10 cellular contexts compared by ENCODE assay signal in genomic region chr5:177593511-177593910, GRCh38. TPM values are rescaled to one million over a fixed set of nuclear protein-coding genes. Genes with fewer than 3 reads are reported as not detected.
DNase-seq lines count a peak whose midpoint lies in the region; ATAC-seq and TF ChIP-seq lines count a peak whose summit lies in the region.
"Had no signal": no experiment of that assay in that cellular context is flagged by ENCODE, and none has a peak within 500 bp of the region (broad histone marks: within the 10 kb centered on the region; RNA-seq: fewer than 3 reads in every experiment).

No MANE protein-coding gene starts in this region.

- CTCF ChIA-PET in activated naive CD4-positive, alpha-beta T cell treated with anti-CD3 and anti-CD28 coated beads, Interleukin-2, amount 10 ng/mL, durations not matched to agents 7 days and 5 days (lab: Charles Lee) = interaction anchor here (0.6 to 2.8 kb wide), 2 partner anchors 14 to 178 kb away, joined by 4 to 11 read pairs; no protein-coding TSS in a partner anchor
- CTCF ChIA-PET in activated CD8-positive, alpha-beta T cell treated with anti-CD3 and anti-CD28 coated beads for 36 hours (lab: Charles Lee) = interaction anchor here (1.9 to 2.4 kb wide), 2 partner anchors 13 to 33 kb away, joined by 5 to 8 read pairs; no protein-coding TSS in a partner anchor

- POLR2A ChIA-PET in activated CD8-positive, alpha-beta T cell treated with anti-CD3 and anti-CD28 coated beads for 36 hours (lab: Charles Lee) = interaction anchor here (0.9 to 1.9 kb wide), 5 partner anchors 10 to 115 kb away, joined by 3 to 5 read pairs (median 3); no protein-coding TSS in a partner anchor

- ATAC-seq in activated CD8-positive, alpha-beta T cell treated with anti-CD3 and anti-CD28 coated beads for 36 hours = no peak
- ATAC-seq in stimulated activated naive B cell treated with anti-CD40 and anti-IgM and Interleukin-4, amounts not matched to agents 10 μg/mL and 1 μg/mL and 100 μg/mL, for 72 hours (replicated peaks) = no peak
- ATAC-seq in GM21529 (IDR thresholded peaks at IDR 0.05; ENCODE audit: unreplicated experiment) (no peak), HG03196 (IDR thresholded peaks at IDR 0.05; ENCODE audit: unreplicated experiment) (no peak)
- ATAC-seq: left lobe of liver had no signal

- peak overlapping the region; percentile 96 for H3K4me3 Mint-ChIP-seq in activated naive CD4-positive, alpha-beta T cell treated with anti-CD3 and anti-CD28 coated beads, Interleukin-2, amount 10 ng/mL, durations not matched to agents 7 days and 5 days
- H3K4me3 Mint-ChIP-seq in activated CD8-positive, alpha-beta T cell treated with anti-CD3 and anti-CD28 coated beads for 36 hours = peak overlapping the region; percentile 92
- H3K4me3 Mint-ChIP-seq in glutamatergic neuron (ENCODE audit: unreplicated experiment) = peak overlapping the region; percentile 99
- peak overlapping the region; percentile 76 to 85 for H3K4me3 Mint-ChIP-seq in stimulated activated naive B cell treated with anti-CD40 and anti-IgM and Interleukin-4, amounts not matched to agents 10 μg/mL and 1 μg/mL and 100 μg/mL, for 72 hours

- intact Hi-C loops in activated CD8-positive, alpha-beta T cell treated with anti-CD3 and anti-CD28 coated beads for 36 hours (cut with micrococcal nuclease) = no loop called here

- TF ChIP-seq CTCF in activated CD8-positive, alpha-beta T cell treated with anti-CD3 and anti-CD28 coated beads for 36 hours (IDR thresholded peaks at IDR 0.05) = no peak
- TF ChIP-seq CTCF in glutamatergic neuron (IDR thresholded peaks at IDR 0.05; ENCODE audit: partially characterized antibody, unreplicated experiment) = no peak

- peak overlapping the region; percentile 31 for H3K27ac Mint-ChIP-seq in activated naive CD4-positive, alpha-beta T cell treated with anti-CD3 and anti-CD28 coated beads, Interleukin-2, amount 10 ng/mL, durations not matched to agents 7 days and 5 days
- H3K27ac Mint-ChIP-seq in activated CD8-positive, alpha-beta T cell treated with anti-CD3 and anti-CD28 coated beads for 36 hours = peak overlapping the region; percentile 41
- H3K27ac Mint-ChIP-seq in glutamatergic neuron (ENCODE audit: unreplicated experiment) = peak overlapping the region; percentile 8
- peak overlapping the region; percentile 31 for H3K27ac Mint-ChIP-seq in stimulated activated naive B cell treated with anti-CD40 and anti-IgM and Interleukin-4, amounts not matched to agents 10 μg/mL and 1 μg/mL and 100 μg/mL, for 72 hours

- H3K27me3 Mint-ChIP-seq in activated naive CD4-positive, alpha-beta T cell treated with anti-CD3 and anti-CD28 coated beads, Interleukin-2, amount 10 ng/mL, durations not matched to agents 7 days and 5 days = peaks cover 19% of the 10 kb centered on the region
- peaks cover 8% of the 10 kb centered on the region for H3K27me3 Mint-ChIP-seq in activated CD8-positive, alpha-beta T cell treated with anti-CD3 and anti-CD28 coated beads for 36 hours
- peaks cover 4% of the 10 kb centered on the region for H3K27me3 Mint-ChIP-seq in glutamatergic neuron (ENCODE audit: unreplicated experiment)
- peaks cover 4 to 9% of the 10 kb centered on the region in 2 donors for H3K27me3 Mint-ChIP-seq in stimulated activated naive B cell treated with anti-CD40 and anti-IgM and Interleukin-4, amounts not matched to agents 10 μg/mL and 1 μg/mL and 100 μg/mL, for 72 hours

- H3K36me3 Mint-ChIP-seq in activated naive CD4-positive, alpha-beta T cell treated with anti-CD3 and anti-CD28 coated beads, Interleukin-2, amount 10 ng/mL, durations not matched to agents 7 days and 5 days = peaks cover 28% of the 10 kb centered on the region
- peaks cover 49% of the 10 kb centered on the region for H3K36me3 Mint-ChIP-seq in activated CD8-positive, alpha-beta T cell treated with anti-CD3 and anti-CD28 coated beads for 36 hours (ENCODE audit: low read depth)
- H3K36me3 Mint-ChIP-seq in glutamatergic neuron (ENCODE audit: unreplicated experiment) = no peaks in the 10 kb centered on the region
- peaks cover 23 to 40% of the 10 kb centered on the region in 2 donors for H3K36me3 Mint-ChIP-seq in stimulated activated naive B cell treated with anti-CD40 and anti-IgM and Interleukin-4, amounts not matched to agents 10 μg/mL and 1 μg/mL and 100 μg/mL, for 72 hours

- H3K4me1 Mint-ChIP-seq in activated naive CD4-positive, alpha-beta T cell treated with anti-CD3 and anti-CD28 coated beads, Interleukin-2, amount 10 ng/mL, durations not matched to agents 7 days and 5 days = peaks cover 36% of the 10 kb centered on the region
- peaks cover 23% of the 10 kb centered on the region for H3K4me1 Mint-ChIP-seq in activated CD8-positive, alpha-beta T cell treated with anti-CD3 and anti-CD28 coated beads for 36 hours (ENCODE audit: low read depth)
- no peaks in the 10 kb centered on the region for H3K4me1 Mint-ChIP-seq in glutamatergic neuron (ENCODE audit: low read depth, unreplicated experiment)
- peaks cover 23 to 25% of the 10 kb centered on the region in 2 donors for H3K4me1 Mint-ChIP-seq in stimulated activated naive B cell treated with anti-CD40 and anti-IgM and Interleukin-4, amounts not matched to agents 10 μg/mL and 1 μg/mL and 100 μg/mL, for 72 hours

- H3K9me3 Mint-ChIP-seq in activated naive CD4-positive, alpha-beta T cell treated with anti-CD3 and anti-CD28 coated beads, Interleukin-2, amount 10 ng/mL, durations not matched to agents 7 days and 5 days = no peaks in the 10 kb centered on the region
- H3K9me3 Mint-ChIP-seq in activated CD8-positive, alpha-beta T cell treated with anti-CD3 and anti-CD28 coated beads for 36 hours = no peaks in the 10 kb centered on the region
- peaks cover 5% of the 10 kb centered on the region for H3K9me3 Mint-ChIP-seq in glutamatergic neuron (ENCODE audit: unreplicated experiment)
- H3K9me3 Mint-ChIP-seq in stimulated activated naive B cell treated with anti-CD40 and anti-IgM and Interleukin-4, amounts not matched to agents 10 μg/mL and 1 μg/mL and 100 μg/mL, for 72 hours = no peaks in the 10 kb centered on the region

- no peak for DNase-seq in activated naive CD4-positive, alpha-beta T cell treated with anti-CD3 and anti-CD28 coated beads, Interleukin-2, amount 10 ng/mL, durations not matched to agents 7 days and 5 days
- DNase-seq in activated naive CD4-positive, alpha-beta T cell treated with anti-CD3 and anti-CD28 coated beads, Interleukin-2, amount 50 U/mL, for 16 hours = no peak
- no peak for DNase-seq in activated CD8-positive, alpha-beta T cell treated with anti-CD3 and anti-CD28 coated beads for 36 hours
- DNase-seq in glutamatergic neuron = no peak
- no peak for DNase-seq in stimulated activated naive B cell treated with anti-CD40 and anti-IgM and Interleukin-4, amounts not matched to agents 10 μg/mL and 1 μg/mL and 100 μg/mL, for 72 hours
- no peak for DNase-seq in AML-193 (lab: John Stamatoyannopoulos, UW)
- DNase-seq: stimulated activated CD4-positive, alpha-beta T cell treated with anti-CD3 and anti-CD28 coated beads, Interleukin-2, amount 100 ng/mL, for 48 hours had no signal

RNA-seq across cellular contexts. Expression of gene TMED9, which starts 1.5 kb away (rescaled TPM):
- 100 to 1,000 TPM; 118 to 120 TPM for total RNA-seq in activated CD8-positive, alpha-beta T cell treated with anti-CD3 and anti-CD28 coated beads for 36 hours
- total RNA-seq in glutamatergic neuron (ENCODE audit: unreplicated experiment) = 94.6 TPM

RNA-seq across cellular contexts. Expression of gene B4GALT7, which starts 6.4 kb away (rescaled TPM):
- 10 to 100 TPM; 19.3 to 21.9 TPM for total RNA-seq in activated CD8-positive, alpha-beta T cell treated with anti-CD3 and anti-CD28 coated beads for 36 hours
- 29.3 TPM for total RNA-seq in glutamatergic neuron (ENCODE audit: unreplicated experiment)

RNA-seq across cellular contexts. Expression of gene FAM193B, which starts 39.1 kb away (rescaled TPM):
- 10 to 100 TPM; 71.4 to 76.7 TPM for total RNA-seq in activated CD8-positive, alpha-beta T cell treated with anti-CD3 and anti-CD28 coated beads for 36 hours
- 227 TPM for total RNA-seq in glutamatergic neuron (ENCODE audit: unreplicated experiment)
